22 cellular contexts compared by ENCODE assay signal in the genomic region with DNA sequence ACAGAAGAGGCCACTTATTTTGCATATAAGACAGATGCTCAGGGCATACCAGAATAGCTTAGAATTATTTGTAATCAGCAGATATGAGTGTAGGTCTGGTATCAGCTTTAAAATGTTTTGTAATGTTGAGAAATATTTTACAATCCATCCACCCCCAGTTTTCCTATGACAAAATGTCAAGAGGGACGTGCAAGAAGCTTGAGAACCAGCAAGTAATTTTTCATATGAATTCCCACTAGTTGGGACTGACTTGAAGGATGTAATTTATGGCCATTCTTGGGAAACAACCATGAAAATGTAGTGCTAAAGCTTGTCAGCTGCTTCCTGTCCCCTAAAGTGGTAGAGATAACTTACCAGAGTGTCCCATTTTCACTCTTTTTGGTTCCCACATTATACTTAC.
DNase-seq lines count a peak whose midpoint lies in the region; ATAC-seq and TF ChIP-seq lines count a peak whose summit lies in the region.
"Had no signal": no experiment of that assay in that cellular context is flagged by ENCODE, and none has a peak within 500 bp of the region (broad histone marks: within the 10 kb centered on the region; RNA-seq: fewer than 3 reads in every experiment).

No MANE protein-coding gene starts in this region.

- H3K9me3 ChIP-seq in Peyer's patch = no peaks in the 10 kb centered on the region
- H3K9me3 ChIP-seq in muscle layer of colon (ENCODE audit: low read length) = no peaks in the 10 kb centered on the region
- H3K9me3 ChIP-seq in stomach = no peaks in the 10 kb centered on the region
- H3K9me3 ChIP-seq: BLaER1, Caco-2 had no signal

- WGBS in stomach, 5 donors = 23 to 67% (median 39%) methylated on average over 1 of the region's 1 CpG
- 70 to 74% methylated on average over 1 of the region's 1 CpG for WGBS in lower leg skin, 2 donors

- TF ChIP-seq CTCF in Peyer's patch (IDR thresholded peaks at IDR 0.05) (no peak), fibroblast of pulmonary artery (IDR thresholded peaks at IDR 0.05; ENCODE audit: low read length, missing control alignments) (no peak), stomach (IDR thresholded peaks at IDR 0.05) (no peak), lower leg skin (IDR thresholded peaks at IDR 0.05) (no peak)

- H3K27ac ChIP-seq in Peyer's patch (peak overlapping the region; percentile 13 to 55 (median 30)), muscle layer of colon (ENCODE audit: low read depth, low read length) (peak overlapping the region; percentile 38), stomach (peak overlapping the region in 4 of 5 donors; percentile 6 to 60 (median 26))
- H3K27ac ChIP-seq: BLaER1 had no signal

- H3K4me3 ChIP-seq in Peyer's patch = no peak overlapping the region
- no peak overlapping the region for H3K4me3 ChIP-seq in fibroblast of pulmonary artery (replicated peaks; ENCODE audit: low read depth, low read length)
- no peak overlapping the region for H3K4me3 ChIP-seq in muscle layer of colon (ENCODE audit: low read depth in 1 of 2, low read length in 2 of 2)
- H3K4me3 ChIP-seq in stomach = no peak overlapping the region
- no peak overlapping the region for H3K4me3 ChIP-seq in lower leg skin (ENCODE audit: low read depth, poor library complexity, severe bottlenecking)
- H3K4me3 ChIP-seq: BLaER1, skin epidermis had no signal

- no peak for TF ChIP-seq EP300 in stomach (IDR thresholded peaks at IDR 0.05)

- intact Hi-C loops in stomach (cut with DNase I; ENCODE audit: low total_unique reads) = no loop called here
- intact Hi-C loops in lower leg skin (cut with DNase I; ENCODE audit: low total_unique reads) = no loop called here

- TF ChIP-seq POLR2A in Peyer's patch (IDR thresholded peaks at IDR 0.05) (no peak), stomach (IDR thresholded peaks at IDR 0.05) (no peak), lower leg skin (IDR thresholded peaks at IDR 0.05) (no peak)

- H3K27me3 ChIP-seq in Peyer's patch = no peaks in the 10 kb centered on the region
- no peaks in the 10 kb centered on the region for H3K27me3 ChIP-seq in muscle layer of colon (ENCODE audit: control insufficient read depth in 1 of 2, insufficient read depth in 2 of 2, low read length in 2 of 2)
- H3K27me3 ChIP-seq in stomach = no peaks in the 10 kb centered on the region
- H3K27me3 ChIP-seq: BLaER1 had no signal

- no peak for ATAC-seq in HG03442 (IDR thresholded peaks at IDR 0.05; ENCODE audit: unreplicated experiment)
- ATAC-seq: activated CD8-positive, alpha-beta T cell treated with anti-CD3 and anti-CD28 coated beads, Interleukin-2, amount 10 ng/mL, durations not matched to agents 7 days and 5 days; naive thymus-derived CD8-positive, alpha-beta T cell; stimulated activated naive B cell treated with anti-CD40 and anti-IgM and Interleukin-4, amounts not matched to agents 10 μg/mL and 1 μg/mL and 100 μg/mL, for 72 hours had no signal

- no peak for DNase-seq in Peyer's patch
- DNase-seq in fibroblast of pulmonary artery (ENCODE audit: low read depth) = peak; percentile 6
- DNase-seq in stomach = no peak
- DNase-seq in anterior cingulate cortex (lab: John Stamatoyannopoulos, UW) = no peak
- DNase-seq in stimulated activated naive CD4-positive, alpha-beta T cell treated with Interleukin-2 at 50 U/mL for 16 hours (lab: John Stamatoyannopoulos, UW) = no peak
- no peak for DNase-seq in lower leg skin (ENCODE audit: low spot score in 2 of 2)
- DNase-seq: ACHN; activated CD4-positive, CD25-positive, alpha-beta regulatory T cell; activated CD8-positive, alpha-beta T cell treated with anti-CD3 and anti-CD28 coated beads, Interleukin-2, amount 10 ng/mL, durations not matched to agents 7 days and 5 days; activated gamma-delta T cell treated with Interleukin-2 at 50 U/mL for 16 hours; Caco-2; DND-41; KBM-7; naive thymus-derived CD8-positive, alpha-beta T cell; NCI-H1694; posterior cingulate gyrus; stimulated activated naive B cell treated with anti-CD40 and anti-IgM and Interleukin-4, amounts not matched to agents 10 μg/mL and 1 μg/mL and 100 μg/mL, for 72 hours; trophoblast cell had no signal

- no peaks in the 10 kb centered on the region for H3K36me3 ChIP-seq in Peyer's patch
- H3K36me3 ChIP-seq in muscle layer of colon (ENCODE audit: insufficient read depth, low read length) = no peaks in the 10 kb centered on the region
- no peaks in the 10 kb centered on the region for H3K36me3 ChIP-seq in stomach
- H3K36me3 ChIP-seq: BLaER1 had no signal

- no peak overlapping the region for H3K9ac ChIP-seq in muscle layer of colon (ENCODE audit: low read length)
- H3K9ac ChIP-seq: BLaER1 had no signal

- H3K4me1 ChIP-seq in Peyer's patch (no peaks in the 10 kb centered on the region), muscle layer of colon (ENCODE audit: insufficient read depth, low read length) (peaks cover 52% of the 10 kb centered on the region), stomach (peaks cover 19 to 52% (median 34%) of the 10 kb centered on the region in 4 donors)
- H3K4me1 ChIP-seq: BLaER1, Caco-2 had no signal
